In genomic region chr9:115275753-115276152, GRCh38 we compare ENCODE assay signal across 12 cellular contexts.
"Had no signal": no experiment of that assay in that cellular context is flagged by ENCODE, and none has a peak within 500 bp of the region (broad histone marks: within the 10 kb centered on the region; RNA-seq: fewer than 3 reads in every experiment).

No MANE protein-coding gene starts in this region.

- H3K36me3 ChIP-seq: left ventricle myocardium inferior, tibial nerve had no signal

- H3K4me3 ChIP-seq: left ventricle myocardium inferior, tibial nerve had no signal

- H3K27ac Mint-ChIP-seq: activated naive CD4-positive, alpha-beta T cell treated with anti-CD3 and anti-CD28 coated beads, Interleukin-2, amount 50 U/mL, for 24 hours; brain; dendritic cell treated with granulocyte-macrophage colony-stimulating factor and Interleukin-4, amounts not matched to agents 40 ng/mL and 50 ng/mL, for 4 days; immature natural killer cell had no signal

- H3K27me3 Mint-ChIP-seq: brain; dendritic cell treated with granulocyte-macrophage colony-stimulating factor and Interleukin-4, amounts not matched to agents 40 ng/mL and 50 ng/mL, for 4 days had no signal

- H3K27me3 ChIP-seq: tibial nerve had no signal

- H3K27ac ChIP-seq: left ventricle myocardium inferior, tibial nerve had no signal

- H3K9me3 Mint-ChIP-seq: activated naive CD4-positive, alpha-beta T cell treated with anti-CD3 and anti-CD28 coated beads, Interleukin-2, amount 50 U/mL, for 24 hours; dendritic cell treated with granulocyte-macrophage colony-stimulating factor and Interleukin-4, amounts not matched to agents 40 ng/mL and 50 ng/mL, for 4 days had no signal

- DNase-seq: activated CD4-positive, CD25-positive, alpha-beta regulatory T cell; activated effector memory CD4-positive, alpha-beta T cell treated with Interleukin-2 at 50 U/mL for 16 hours; activated T-cell treated with anti-CD3 and anti-CD28 coated beads, Interleukin-2, amount 50 U/mL, for 1 hour; cerebellar nuclear complex; erythroblast; immature natural killer cell; left ventricle myocardium inferior; mesendoderm had no signal

- H3K4me1 ChIP-seq: left ventricle myocardium inferior, tibial nerve had no signal

- H3K4me1 Mint-ChIP-seq: activated naive CD4-positive, alpha-beta T cell treated with anti-CD3 and anti-CD28 coated beads, Interleukin-2, amount 50 U/mL, for 24 hours; immature natural killer cell had no signal

- H3K36me3 Mint-ChIP-seq: activated naive CD4-positive, alpha-beta T cell treated with anti-CD3 and anti-CD28 coated beads, Interleukin-2, amount 50 U/mL, for 24 hours; immature natural killer cell had no signal

- H3K4me3 Mint-ChIP-seq: activated naive CD4-positive, alpha-beta T cell treated with anti-CD3 and anti-CD28 coated beads, Interleukin-2, amount 50 U/mL, for 24 hours; brain; dendritic cell treated with granulocyte-macrophage colony-stimulating factor and Interleukin-4, amounts not matched to agents 40 ng/mL and 50 ng/mL, for 4 days; immature natural killer cell had no signal

- H3K9me3 ChIP-seq: tibial nerve had no signal
